In genomic region chr3:52346623-52347530, GRCh38 we compare ENCODE assay signal across 17 cellular contexts. TPM values are rescaled to one million over a fixed set of nuclear protein-coding genes. Genes with fewer than 3 reads are reported as not detected.
DNase-seq lines count a peak whose midpoint lies in the region; ATAC-seq and TF ChIP-seq lines count a peak whose summit lies in the region.
"Had no signal": no experiment of that assay in that cellular context is flagged by ENCODE, and none has a peak within 500 bp of the region (broad histone marks: within the 10 kb centered on the region; RNA-seq: fewer than 3 reads in every experiment).

No MANE protein-coding gene starts in this region.

- peaks cover 3% of the 10 kb centered on the region for H3K4me1 Mint-ChIP-seq in endothelial cell (ENCODE audit: unreplicated experiment)
- H3K4me1 Mint-ChIP-seq in memory B cell, result peaks cover 2% of the 10 kb centered on the region

- no peak overlapping the region for H3K4me3 Mint-ChIP-seq in endothelial cell (ENCODE audit: unreplicated experiment)
- H3K4me3 Mint-ChIP-seq in memory B cell, result no peak overlapping the region
- H3K4me3 Mint-ChIP-seq: activated T-helper 1 cell treated with anti-CD3 and anti-CD28 coated beads, Interleukin-12 subunit alpha, Interleukin-12 subunit beta, Interleukin-2, Interleukin-4 antibody, amounts not matched to agents 30 ng/mL and 10 ng/mL and 1 ng/mL, durations not matched to agents 14 hours and 24 hours and 36 hours; immature natural killer cell had no signal

- H3K9me3 ChIP-seq in SJCRH30 (replicated peaks), result no peaks in the 10 kb centered on the region
- H3K9me3 ChIP-seq: BLaER1 had no signal

- DNase-seq in AG10803 (ENCODE audit: low read depth) (peak; percentile 85), LHCN-M2 (ENCODE audit: low read depth) (peak; percentile 27), endothelial cell (ENCODE audit: low spot score) (no peak), memory B cell (ENCODE audit: low spot score in 2 of 2) (no peak), SJCRH30 (no peak), NK-92 (lab: John Stamatoyannopoulos, UW; ENCODE audit: unreplicated experiment) (no peak), HUDEP-2 (lab: John Stamatoyannopoulos, UW; ENCODE audit: unreplicated experiment in 76 of 76) (no peak)
- DNase-seq: activated CD4-positive, alpha-beta T cell treated with anti-CD3 and anti-CD28 coated beads for 4 hours; H7; immature natural killer cell; MM.1S; stimulated activated CD4-positive, alpha-beta T cell treated with anti-CD3 and anti-CD28 coated beads, Interleukin-4, amount 100 ng/mL, for 4 hours; stimulated activated naive CD4-positive, alpha-beta T cell treated with Interleukin-2 at 50 U/mL for 16 hours had no signal

- H3K36me3 Mint-ChIP-seq in endothelial cell (ENCODE audit: low read depth, unreplicated experiment) (peaks cover 10% of the 10 kb centered on the region), memory B cell (peaks cover 18% of the 10 kb centered on the region)

- ATAC-seq in memory B cell (ENCODE audit: low read depth) (no peak), GM21360 (IDR thresholded peaks at IDR 0.05; ENCODE audit: unreplicated experiment) (no peak)

- H3K27me3 Mint-ChIP-seq in endothelial cell (ENCODE audit: unreplicated experiment), result peaks cover 7% of the 10 kb centered on the region
- no peaks in the 10 kb centered on the region for H3K27me3 Mint-ChIP-seq in memory B cell

- H3K27ac ChIP-seq in SJCRH30, result no peak overlapping the region
- H3K27ac ChIP-seq: BLaER1, cardiac muscle cell had no signal

- H3K9me3 Mint-ChIP-seq in endothelial cell (ENCODE audit: unreplicated experiment) (no peaks in the 10 kb centered on the region), memory B cell (no peaks in the 10 kb centered on the region)
- H3K9me3 Mint-ChIP-seq: activated T-helper 1 cell treated with anti-CD3 and anti-CD28 coated beads, Interleukin-12 subunit alpha, Interleukin-12 subunit beta, Interleukin-2, Interleukin-4 antibody, amounts not matched to agents 30 ng/mL and 10 ng/mL and 1 ng/mL, durations not matched to agents 14 hours and 24 hours and 36 hours; immature natural killer cell had no signal

- no peak for TF ChIP-seq CTCF in AG10803 (conservative IDR thresholded peaks at IDR 0.05; ENCODE audit: low read length)
- no peak for TF ChIP-seq CTCF in endothelial cell (IDR thresholded peaks at IDR 0.05; ENCODE audit: unreplicated experiment)

- no peaks in the 10 kb centered on the region for H3K36me3 ChIP-seq in SJCRH30
- H3K36me3 ChIP-seq: cardiac muscle cell had no signal

- H3K4me1 ChIP-seq in SJCRH30, result no peaks in the 10 kb centered on the region

- no peak overlapping the region for H3K4me3 ChIP-seq in AG10803 (ENCODE audit: low read length)
- H3K4me3 ChIP-seq in SJCRH30, result no peak overlapping the region
- H3K4me3 ChIP-seq: BLaER1, cardiac muscle cell had no signal

- H3K27me3 ChIP-seq in SJCRH30, result peaks cover 2% of the 10 kb centered on the region; the same call in 1 of the 2 replicates
- H3K27me3 ChIP-seq: BLaER1, cardiac muscle cell had no signal

- H3K27ac Mint-ChIP-seq in endothelial cell (ENCODE audit: unreplicated experiment) (peak overlapping the region; percentile 55), memory B cell (peak overlapping the region; percentile 8)
- H3K27ac Mint-ChIP-seq: activated T-helper 1 cell treated with anti-CD3 and anti-CD28 coated beads, Interleukin-12 subunit alpha, Interleukin-12 subunit beta, Interleukin-2, Interleukin-4 antibody, amounts not matched to agents 30 ng/mL and 10 ng/mL and 1 ng/mL, durations not matched to agents 14 hours and 24 hours and 36 hours had no signal

RNA-seq across cellular contexts. Expression of gene DNAH1, which starts 30.8 kb away (rescaled TPM):
- total RNA-seq in LHCN-M2 (2014; rRNA removed) (0.71 and 2.1 TPM in 2 replicates), endothelial cell (ENCODE audit: unreplicated experiment) (3.3 TPM)
- 0.53 TPM for polyA plus RNA-seq in LHCN-M2 (2012)
- total RNA-seq in SJCRH30 (2014; rRNA removed; shearing (Covaris generic)), result 0.14 and 0.33 TPM in 2 replicates

RNA-seq across cellular contexts. Expression of gene GLYCTK, which starts 59.2 kb away (rescaled TPM):
- total RNA-seq in LHCN-M2 (2014; rRNA removed) (13.0 and 20.4 TPM in 2 replicates), endothelial cell (ENCODE audit: unreplicated experiment) (22.4 TPM)
- 8.9 TPM for polyA plus RNA-seq in LHCN-M2 (2012)
- total RNA-seq in SJCRH30 (2014; rRNA removed; shearing (Covaris generic)), result 5.5 and 6.5 TPM in 2 replicates

Comparison
In these comparisons a context has a peak if more than half of its experiments do, and no peak if none do; other contexts are left out.
1. DNase-seq: peak in AG10803 (single experiment) and LHCN-M2 (single experiment); none in endothelial cell (single experiment), memory B cell (0 of 2), SJCRH30 (0 of 2), NK-92 (single experiment) and HUDEP-2 (0 of 76).